ENCODE assay signal across 34 cellular contexts in genomic region chr2:232367016-232367415, GRCh38. TPM values are rescaled to one million over a fixed set of nuclear protein-coding genes. Genes with fewer than 3 reads are reported as not detected.
"Had no signal": no experiment of that assay in that cellular context is flagged by ENCODE, and none has a peak within 500 bp of the region (broad histone marks: within the 10 kb centered on the region; RNA-seq: fewer than 3 reads in every experiment).

No MANE protein-coding gene starts in this region.

- H3K4me3 ChIP-seq: adrenal gland, ovary, smooth muscle cell, stomach, tibial artery had no signal

- H3K27ac ChIP-seq: adrenal gland, brain microvascular endothelial cell, neutrophil, ovary, stomach, tibial artery, WERI-Rb-1 had no signal

- H3K27me3 ChIP-seq: adrenal gland, ovary had no signal

- H3K4me2 ChIP-seq: smooth muscle cell had no signal

- ATAC-seq: activated naive CD4-positive, alpha-beta T cell treated with anti-CD3 and anti-CD28 coated beads, Interleukin-2, amount 50 U/mL, for 72 hours; natural killer cell; stimulated activated naive B cell treated with anti-CD40 and anti-IgM and Interleukin-4, amounts not matched to agents 10 μg/mL and 1 μg/mL and 100 μg/mL, for 72 hours had no signal

- H3K36me3 ChIP-seq: adrenal gland, brain microvascular endothelial cell, neutrophil, ovary, stomach, tibial artery, WERI-Rb-1 had no signal

- FAIRE-seq: astrocyte, kidney, TTC549 had no signal

- H3K9me3 ChIP-seq: adrenal gland, neutrophil, ovary, stomach, tibial artery had no signal

- DNase-seq: activated CD4-positive, alpha-beta memory T cell treated with anti-CD3 and anti-CD28 coated beads, Interleukin-2, amount 10 ng/mL, durations not matched to agents 7 days and 5 days; activated CD4-positive, alpha-beta T cell treated with anti-CD3 and anti-CD28 coated beads, Interleukin-2, amount 10 ng/mL, durations not matched to agents 24 days and 14 days; activated CD4-positive, CD25-positive, alpha-beta regulatory T cell treated with anti-CD3 and anti-CD28 coated beads, Interleukin-2, amount 50 U/mL, for 72 hours; activated naive CD4-positive, alpha-beta T cell; activated T-cell treated with anti-CD3 and anti-CD28 coated beads, Interleukin-2, amount 50 U/mL, for 48 hours; adrenal gland; brain microvascular endothelial cell; caudate nucleus; foreskin fibroblast; head of caudate nucleus; hippocampal formation; immature natural killer cell; kidney; midbrain; natural killer cell; stimulated activated CD4-positive, alpha-beta T cell treated with anti-CD3 and anti-CD28 coated beads, Interleukin-15, amount 100 ng/mL, for 24 hours; stimulated activated CD4-positive, alpha-beta T cell treated with anti-CD3 and anti-CD28 coated beads, Interleukin-2, amount 100 ng/mL, for 24 hours; stimulated activated naive B cell treated with anti-CD40 and anti-IgM and Interleukin-4, amounts not matched to agents 10 μg/mL and 1 μg/mL and 100 μg/mL, for 72 hours; stomach; SW 1271; T-helper 9 cell had no signal

- H3K4me1 ChIP-seq: adrenal gland, tibial artery had no signal

RNA-seq across cellular contexts. Expression of gene ALPP, which starts 11.5 kb away (rescaled TPM):
- total RNA-seq: activated CD4-positive, alpha-beta memory T cell treated with anti-CD3 and anti-CD28 coated beads, Interleukin-2, amount 10 ng/mL, durations not matched to agents 7 days and 5 days; activated CD4-positive, alpha-beta T cell treated with anti-CD3 and anti-CD28 coated beads, Interleukin-2, amount 10 ng/mL, durations not matched to agents 24 days and 14 days; adrenal gland; esophagus mucosa; kidney; lower leg skin; progenitor cell of endocrine pancreas; renal cortical epithelial cell; stomach; ureter had no signal
- polyA plus RNA-seq: adrenal gland, immature natural killer cell, ovary, smooth muscle cell, stomach had no signal

RNA-seq across cellular contexts. Expression of gene ALPG, which starts 39.6 kb away (rescaled TPM):
- total RNA-seq: activated CD4-positive, alpha-beta memory T cell treated with anti-CD3 and anti-CD28 coated beads, Interleukin-2, amount 10 ng/mL, durations not matched to agents 7 days and 5 days; activated CD4-positive, alpha-beta T cell treated with anti-CD3 and anti-CD28 coated beads, Interleukin-2, amount 10 ng/mL, durations not matched to agents 24 days and 14 days; activated naive CD4-positive, alpha-beta T cell treated with anti-CD3 and anti-CD28 coated beads, Interleukin-2, amount 50 U/mL, for 72 hours; adrenal gland; esophagus mucosa; kidney; lower leg skin; natural killer cell; progenitor cell of endocrine pancreas; renal cortical epithelial cell; smooth muscle cell; stomach; ureter had no signal
- polyA plus RNA-seq: adrenal gland, immature natural killer cell, smooth muscle cell, stomach had no signal
